Comparison of ENCODE assay signal across 18 cellular contexts in genomic region chr10:20995123-20995978, GRCh38.
DNase-seq lines count a peak whose midpoint lies in the region; ATAC-seq and TF ChIP-seq lines count a peak whose summit lies in the region.
"Had no signal": no experiment of that assay in that cellular context is flagged by ENCODE, and none has a peak within 500 bp of the region (broad histone marks: within the 10 kb centered on the region; RNA-seq: fewer than 3 reads in every experiment).

No MANE protein-coding gene starts in this region.

- WGBS in ectodermal cell, 2 experiments = 70 to 73% methylated on average over 14 of the region's 14 CpGs

- no peaks in the 10 kb centered on the region for H3K36me3 ChIP-seq in ectodermal cell (ENCODE audit: control insufficient read depth, insufficient read depth, low read length)
- H3K36me3 ChIP-seq in lower lobe of right lung = no peaks in the 10 kb centered on the region
- H3K36me3 ChIP-seq: BLaER1 treated with 17β-estradiol and CSF1 and Interleukin-3, amounts not matched to agents 10 nM and 100 nM; thoracic aorta had no signal

- ATAC-seq in HG02870 (IDR thresholded peaks at IDR 0.05; ENCODE audit: unreplicated experiment) (no peak), lower lobe of right lung (no peak)
- ATAC-seq: naive thymus-derived CD4-positive, alpha-beta T cell had no signal

- H3K27me3 ChIP-seq in ectodermal cell (ENCODE audit: control insufficient read depth, insufficient read depth, low read length, poor library complexity, severe bottlenecking) (no peaks in the 10 kb centered on the region), lower lobe of right lung (ENCODE audit: low read depth) (no peaks in the 10 kb centered on the region)
- H3K27me3 ChIP-seq: BLaER1 treated with 17β-estradiol and CSF1 and Interleukin-3, amounts not matched to agents 10 nM and 100 nM had no signal

- TF ChIP-seq CTCF in lower lobe of right lung (IDR thresholded peaks at IDR 0.05) = no peak

- peaks cover 30% of the 10 kb centered on the region for H3K4me1 ChIP-seq in ectodermal cell (ENCODE audit: control insufficient read depth, insufficient read depth, low read length)
- H3K4me1 ChIP-seq in lower lobe of right lung = peaks cover 4% of the 10 kb centered on the region
- H3K4me1 ChIP-seq: BLaER1 treated with 17β-estradiol and CSF1 and Interleukin-3, amounts not matched to agents 10 nM and 100 nM had no signal

- no peaks in the 10 kb centered on the region for H3K9me3 ChIP-seq in ectodermal cell (ENCODE audit: control insufficient read depth, low read length)
- H3K9me3 ChIP-seq in lower lobe of right lung = no peaks in the 10 kb centered on the region
- H3K9me3 ChIP-seq: BLaER1 treated with 17β-estradiol and CSF1 and Interleukin-3, amounts not matched to agents 10 nM and 100 nM; thoracic aorta had no signal

- intact Hi-C loops in lower lobe of right lung (cut with DNase I) = no loop called here

- peak overlapping the region; percentile 83 for H3K27ac ChIP-seq in ectodermal cell (ENCODE audit: insufficient read depth, low read depth, low read length, poor library complexity, severe bottlenecking)
- H3K27ac ChIP-seq in lower lobe of right lung = no peak overlapping the region
- H3K27ac ChIP-seq: 22Rv1; BLaER1 treated with 17β-estradiol and CSF1 and Interleukin-3, amounts not matched to agents 10 nM and 100 nM; thoracic aorta; VCaP had no signal

- DNase-seq in NCI-H1417 (lab: John Stamatoyannopoulos, UW) (peak in 2 of 3 experiments; percentile 55 to 74), NCI-H1417 treated with DMSO at 0.1 percent for 48 hours (lab: John Stamatoyannopoulos, UW) (no peak), left kidney (ENCODE audit: low read depth, low spot score) (peak; percentile 29), superior temporal gyrus (ENCODE audit: extremely low spot score) (peak; percentile 65), lower lobe of right lung (no peak)
- no peak for DNase-seq in stimulated activated CD4-positive, alpha-beta T cell treated with anti-CD3 and anti-CD28 coated beads, Interleukin-4, amount 100 ng/mL, for 4 hours
- DNase-seq: DMS79 treated with DMSO at 0.1 percent for 48 hours; naive thymus-derived CD4-positive, alpha-beta T cell; NCI-H1092; OCI-M1; stimulated activated CD4-positive, alpha-beta T cell treated with anti-CD3 and anti-CD28 coated beads, Interleukin-4, amount 100 ng/mL, for 1 hour; SW 1271 had no signal

- H3K4me3 ChIP-seq in ectodermal cell (ENCODE audit: insufficient read depth, low read depth, low read length) (peak overlapping the region; percentile 7), lower lobe of right lung (no peak overlapping the region)
- H3K4me3 ChIP-seq: BLaER1 treated with 17β-estradiol and CSF1 and Interleukin-3, amounts not matched to agents 10 nM and 100 nM; thoracic aorta had no signal

Comparison
In these comparisons a context has a peak if more than half of its experiments do, and no peak if none do; other contexts are left out.
1. DNase-seq: peak in NCI-H1417 (2 of 3), left kidney (single experiment) and superior temporal gyrus (single experiment); none in NCI-H1417 treated with DMSO at 0.1 percent for 48 hours (single experiment), stimulated activated CD4-positive, alpha-beta T cell treated with anti-CD3 and anti-CD28 coated beads, Interleukin-4, amount 100 ng/mL, for 4 hours (0 of 2) and lower lobe of right lung (single experiment).